In genomic region chr2:222900354-222900753, GRCh38 we compare ENCODE assay signal across 16 cellular contexts. TPM values are rescaled to one million over a fixed set of nuclear protein-coding genes. Genes with fewer than 3 reads are reported as not detected.
DNase-seq lines count a peak whose midpoint lies in the region; ATAC-seq lines count a peak whose summit lies in the region.
"Had no signal": no experiment of that assay in that cellular context is flagged by ENCODE, and none has a peak within 500 bp of the region (broad histone marks: within the 10 kb centered on the region; RNA-seq: fewer than 3 reads in every experiment).

No MANE protein-coding gene starts in this region.

- peak overlapping the region; percentile 6 for H3K27ac Mint-ChIP-seq in central memory CD8-positive, alpha-beta T cell (ENCODE audit: low read depth)
- H3K27ac Mint-ChIP-seq: activated naive CD4-positive, alpha-beta T cell treated with anti-CD3 and anti-CD28 coated beads, Interleukin-2, amount 10 ng/mL, durations not matched to agents 7 days and 5 days had no signal

- no peaks in the 10 kb centered on the region for H3K9me3 ChIP-seq in mesodermal cell (ENCODE audit: control insufficient read depth, low read length)
- H3K9me3 ChIP-seq: lower lobe of right lung, spleen, suprapubic skin had no signal

- H3K27me3 Mint-ChIP-seq in central memory CD8-positive, alpha-beta T cell = no peaks in the 10 kb centered on the region
- H3K27me3 Mint-ChIP-seq: activated naive CD4-positive, alpha-beta T cell treated with anti-CD3 and anti-CD28 coated beads, Interleukin-2, amount 10 ng/mL, durations not matched to agents 7 days and 5 days had no signal

- DNase-seq in AG08396 (ENCODE audit: low spot score) (peak; percentile 16), HT1080 (ENCODE audit: low read depth) (peak; percentile 49), DMS153 treated with DMSO at 0.1 percent for 48 hours (lab: John Stamatoyannopoulos, UW; ENCODE audit: unreplicated experiment) (no peak), hypothalamus (lab: John Stamatoyannopoulos, UW) (no peak), T-helper 1 cell (no peak)
- DNase-seq in central memory CD8-positive, alpha-beta T cell (ENCODE audit: low spot score in 2 of 2) = no peak
- DNase-seq: activated CD8-positive, alpha-beta memory T cell treated with anti-CD3 and anti-CD28 coated beads, Interleukin-2, amount 50 U/mL, for 4 hours; activated naive CD4-positive, alpha-beta T cell treated with anti-CD3 and anti-CD28 coated beads, Interleukin-2, amount 10 ng/mL, durations not matched to agents 7 days and 5 days; caudate nucleus; DND-41; lower lobe of right lung; NCI-H1092; spleen had no signal

- ATAC-seq in central memory CD8-positive, alpha-beta T cell (replicated peaks; ENCODE audit: extremely low read depth, poor library complexity, severe bottlenecking) = no peak
- no peak for ATAC-seq in GM21447 (IDR thresholded peaks at IDR 0.05; ENCODE audit: unreplicated experiment)
- ATAC-seq: lower lobe of right lung had no signal

- H3K27ac ChIP-seq in mesodermal cell (ENCODE audit: low read depth, low read length, severe bottlenecking) = peak overlapping the region; percentile 55
- H3K27ac ChIP-seq: lower lobe of right lung, spleen, suprapubic skin had no signal

- peaks cover 7% of the 10 kb centered on the region for H3K36me3 Mint-ChIP-seq in central memory CD8-positive, alpha-beta T cell (ENCODE audit: insufficient read depth)

- peaks cover 16% of the 10 kb centered on the region for H3K36me3 ChIP-seq in mesodermal cell (ENCODE audit: control insufficient read depth, insufficient read depth, low read length)
- H3K36me3 ChIP-seq: lower lobe of right lung had no signal

- H3K4me3 ChIP-seq in mesodermal cell (ENCODE audit: extremely low read depth, insufficient read depth, low read length, poor library complexity, severe bottlenecking) = no peak overlapping the region
- H3K4me3 ChIP-seq: lower lobe of right lung, spleen, suprapubic skin had no signal

- no peaks in the 10 kb centered on the region for H3K9me3 Mint-ChIP-seq in central memory CD8-positive, alpha-beta T cell
- H3K9me3 Mint-ChIP-seq: activated naive CD4-positive, alpha-beta T cell treated with anti-CD3 and anti-CD28 coated beads, Interleukin-2, amount 10 ng/mL, durations not matched to agents 7 days and 5 days had no signal

- no peak overlapping the region for H3K4me3 Mint-ChIP-seq in central memory CD8-positive, alpha-beta T cell
- H3K4me3 Mint-ChIP-seq: activated naive CD4-positive, alpha-beta T cell treated with anti-CD3 and anti-CD28 coated beads, Interleukin-2, amount 10 ng/mL, durations not matched to agents 7 days and 5 days had no signal

- no CpG with 5 or more reads among the region's 2 CpGs for WGBS in mesodermal cell (ENCODE audit: insufficient coverage in 2 of 2), 2 experiments

- H3K4me1 ChIP-seq in mesodermal cell (ENCODE audit: control insufficient read depth, insufficient read depth, low read length, poor library complexity, severe bottlenecking) = peaks cover 37% of the 10 kb centered on the region

- peaks cover 24% of the 10 kb centered on the region for H3K4me1 Mint-ChIP-seq in central memory CD8-positive, alpha-beta T cell

RNA-seq across cellular contexts. Expression of gene ACSL3, which starts 39.5 kb away (rescaled TPM):
- total RNA-seq in HT1080 (2014; rRNA removed; shearing (Covaris generic)) = 119 and 138 TPM in 2 replicates
- 60.1 and 86.8 TPM in 2 replicates for polyA plus RNA-seq in HT1080 (2015; cell fraction: cytosol; rRNA removed)
- polyA plus RNA-seq in HT1080 (2015; cell fraction: nucleus; rRNA removed) = 165 and 175 TPM in 2 replicates
- 106 TPM for polyA plus RNA-seq in mesodermal cell (2013, experiment 1 of 2)
- 110 TPM for polyA plus RNA-seq in mesodermal cell (2013, experiment 2 of 2)

Comparison
In these comparisons a context has a peak if more than half of its experiments do, and no peak if none do; other contexts are left out.
1. DNase-seq: peak in AG08396 (single experiment) and HT1080 (single experiment); none in central memory CD8-positive, alpha-beta T cell (0 of 2), DMS153 treated with DMSO at 0.1 percent for 48 hours (single experiment), hypothalamus (0 of 51) and T-helper 1 cell (0 of 5).